ENCODE assay signal across 21 cellular contexts in the genomic region with DNA sequence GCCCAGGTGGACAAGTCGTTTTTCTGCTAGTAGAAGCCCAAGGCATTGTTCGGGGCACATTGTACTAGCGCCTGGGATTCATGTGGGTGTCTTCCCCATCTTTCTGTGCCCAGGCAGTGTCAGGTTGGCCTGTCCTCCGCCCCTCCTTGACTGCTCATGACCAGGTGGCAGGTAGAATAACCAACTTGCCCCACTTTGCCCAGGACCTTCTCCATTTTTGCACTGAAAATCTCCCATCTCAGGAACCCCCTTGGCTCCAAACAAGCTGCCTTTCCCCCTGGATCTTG. TPM values are rescaled to one million over a fixed set of nuclear protein-coding genes. Genes with fewer than 3 reads are reported as not detected.
"Had no signal": no experiment of that assay in that cellular context is flagged by ENCODE, and none has a peak within 500 bp of the region (broad histone marks: within the 10 kb centered on the region; RNA-seq: fewer than 3 reads in every experiment).

No MANE protein-coding gene starts in this region.

- H3K4me3 ChIP-seq: MG63, PC-9 had no signal

- H3K9me3 Mint-ChIP-seq: activated CD4-positive, alpha-beta T cell treated with anti-CD3 and anti-CD28 coated beads, Interleukin-2, amount 10 ng/mL, durations not matched to agents 24 days and 14 days; activated CD8-positive, alpha-beta T cell treated with anti-CD3 and anti-CD28 coated beads for 36 hours; activated naive CD4-positive, alpha-beta T cell treated with anti-CD3 and anti-CD28 coated beads for 36 hours; activated naive CD8-positive, alpha-beta T cell treated with anti-CD3 and anti-CD28 coated beads, Interleukin-2, amount 50 U/mL, for 24 hours; activated T-cell treated with anti-CD3 and anti-CD28 coated beads, Interleukin-2, amount 50 U/mL, for 4 hours; activated T-helper 1 cell treated with anti-CD3 and anti-CD28 coated beads, Interleukin-12 subunit alpha, Interleukin-12 subunit beta, Interleukin-2, Interleukin-4 antibody, amounts not matched to agents 30 ng/mL and 10 ng/mL and 1 ng/mL, durations not matched to agents 14 hours and 24 hours and 36 hours had no signal

- H2AFZ ChIP-seq: PC-9 had no signal

- H3K9me3 ChIP-seq: MG63 had no signal

- H3K36me3 Mint-ChIP-seq: activated naive CD8-positive, alpha-beta T cell had no signal

- H3K4me2 ChIP-seq: PC-9 had no signal

- H3K36me3 ChIP-seq: brain microvascular endothelial cell, MG63 had no signal

- DNase-seq: activated CD4-positive, alpha-beta T cell treated with anti-CD3 and anti-CD28 coated beads, Interleukin-2, amount 50 U/mL, for 4 hours; activated naive CD4-positive, alpha-beta T cell treated with anti-CD3 and anti-CD28 coated beads for 36 hours; activated naive CD8-positive, alpha-beta T cell treated with anti-CD3 and anti-CD28 coated beads, Interleukin-2, amount 50 U/mL, for 24 hours; activated T-cell treated with anti-CD3 and anti-CD28 coated beads for 4 hours; activated T-cell treated with anti-CD3 and anti-CD28 coated beads, Interleukin-2, amount 50 U/mL, for 4 hours; brain microvascular endothelial cell; MG63; NCI-H1048; SIG-M5 had no signal

- H3K27ac ChIP-seq: brain microvascular endothelial cell, PC-9, RWPE1 had no signal

- ATAC-seq: activated naive CD8-positive, alpha-beta T cell treated with anti-CD3 and anti-CD28 coated beads, Interleukin-2, amount 50 U/mL, for 24 hours; activated T-cell treated with anti-CD3 and anti-CD28 coated beads, Interleukin-2, amount 50 U/mL, for 4 hours; Right ventricle myocardium inferior; SK-N-SH treated with all-trans-retinoic acid at 6 μM for 48 hours had no signal

- H3K4me3 Mint-ChIP-seq: activated CD4-positive, alpha-beta T cell treated with anti-CD3 and anti-CD28 coated beads, Interleukin-2, amount 10 ng/mL, durations not matched to agents 24 days and 14 days; activated CD8-positive, alpha-beta T cell treated with anti-CD3 and anti-CD28 coated beads for 36 hours; activated naive CD4-positive, alpha-beta T cell treated with anti-CD3 and anti-CD28 coated beads for 36 hours; activated naive CD8-positive, alpha-beta T cell; activated naive CD8-positive, alpha-beta T cell treated with anti-CD3 and anti-CD28 coated beads, Interleukin-2, amount 50 U/mL, for 24 hours; activated T-cell treated with anti-CD3 and anti-CD28 coated beads, Interleukin-2, amount 50 U/mL, for 4 hours; activated T-helper 1 cell treated with anti-CD3 and anti-CD28 coated beads, Interleukin-12 subunit alpha, Interleukin-12 subunit beta, Interleukin-2, Interleukin-4 antibody, amounts not matched to agents 30 ng/mL and 10 ng/mL and 1 ng/mL, durations not matched to agents 14 hours and 24 hours and 36 hours had no signal

- H3K27me3 ChIP-seq: brain microvascular endothelial cell, MG63 had no signal

- H3K27ac Mint-ChIP-seq: activated CD4-positive, alpha-beta T cell treated with anti-CD3 and anti-CD28 coated beads, Interleukin-2, amount 10 ng/mL, durations not matched to agents 24 days and 14 days; activated CD8-positive, alpha-beta T cell treated with anti-CD3 and anti-CD28 coated beads for 36 hours; activated naive CD4-positive, alpha-beta T cell treated with anti-CD3 and anti-CD28 coated beads for 36 hours; activated naive CD8-positive, alpha-beta T cell; activated naive CD8-positive, alpha-beta T cell treated with anti-CD3 and anti-CD28 coated beads, Interleukin-2, amount 50 U/mL, for 24 hours; activated T-helper 1 cell treated with anti-CD3 and anti-CD28 coated beads, Interleukin-12 subunit alpha, Interleukin-12 subunit beta, Interleukin-2, Interleukin-4 antibody, amounts not matched to agents 30 ng/mL and 10 ng/mL and 1 ng/mL, durations not matched to agents 14 hours and 24 hours and 36 hours had no signal

RNA-seq across cellular contexts. Expression of a gene that starts 33.9 kb away (rescaled TPM):
- total RNA-seq: activated CD4-positive, alpha-beta T cell treated with anti-CD3 and anti-CD28 coated beads, Interleukin-2, amount 10 ng/mL, durations not matched to agents 24 days and 14 days; activated CD8-positive, alpha-beta memory T cell treated with anti-CD3 and anti-CD28 coated beads for 36 hours; activated CD8-positive, alpha-beta T cell treated with anti-CD3 and anti-CD28 coated beads for 36 hours; activated naive CD4-positive, alpha-beta T cell treated with anti-CD3 and anti-CD28 coated beads for 36 hours; activated T-cell treated with anti-CD3 and anti-CD28 coated beads, Interleukin-2, amount 50 U/mL, for 4 hours; activated T-helper 1 cell treated with anti-CD3 and anti-CD28 coated beads, Interleukin-12 subunit alpha, Interleukin-12 subunit beta, Interleukin-2, Interleukin-4 antibody, amounts not matched to agents 30 ng/mL and 10 ng/mL and 1 ng/mL, durations not matched to agents 14 hours and 24 hours and 36 hours; chondrocyte; NCI-H460; Right ventricle myocardium inferior; SK-MEL-5 had no signal

RNA-seq across cellular contexts. Expression of a gene that starts 39.6 kb away (rescaled TPM):
- total RNA-seq: activated CD4-positive, alpha-beta T cell treated with anti-CD3 and anti-CD28 coated beads, Interleukin-2, amount 10 ng/mL, durations not matched to agents 24 days and 14 days; activated CD8-positive, alpha-beta memory T cell treated with anti-CD3 and anti-CD28 coated beads for 36 hours; activated CD8-positive, alpha-beta T cell treated with anti-CD3 and anti-CD28 coated beads for 36 hours; activated naive CD4-positive, alpha-beta T cell treated with anti-CD3 and anti-CD28 coated beads for 36 hours; activated T-cell treated with anti-CD3 and anti-CD28 coated beads, Interleukin-2, amount 50 U/mL, for 4 hours; activated T-helper 1 cell treated with anti-CD3 and anti-CD28 coated beads, Interleukin-12 subunit alpha, Interleukin-12 subunit beta, Interleukin-2, Interleukin-4 antibody, amounts not matched to agents 30 ng/mL and 10 ng/mL and 1 ng/mL, durations not matched to agents 14 hours and 24 hours and 36 hours; chondrocyte; NCI-H460; PC-9; SK-MEL-5 had no signal
